36 cellular contexts compared by ENCODE assay signal in the genomic region with DNA sequence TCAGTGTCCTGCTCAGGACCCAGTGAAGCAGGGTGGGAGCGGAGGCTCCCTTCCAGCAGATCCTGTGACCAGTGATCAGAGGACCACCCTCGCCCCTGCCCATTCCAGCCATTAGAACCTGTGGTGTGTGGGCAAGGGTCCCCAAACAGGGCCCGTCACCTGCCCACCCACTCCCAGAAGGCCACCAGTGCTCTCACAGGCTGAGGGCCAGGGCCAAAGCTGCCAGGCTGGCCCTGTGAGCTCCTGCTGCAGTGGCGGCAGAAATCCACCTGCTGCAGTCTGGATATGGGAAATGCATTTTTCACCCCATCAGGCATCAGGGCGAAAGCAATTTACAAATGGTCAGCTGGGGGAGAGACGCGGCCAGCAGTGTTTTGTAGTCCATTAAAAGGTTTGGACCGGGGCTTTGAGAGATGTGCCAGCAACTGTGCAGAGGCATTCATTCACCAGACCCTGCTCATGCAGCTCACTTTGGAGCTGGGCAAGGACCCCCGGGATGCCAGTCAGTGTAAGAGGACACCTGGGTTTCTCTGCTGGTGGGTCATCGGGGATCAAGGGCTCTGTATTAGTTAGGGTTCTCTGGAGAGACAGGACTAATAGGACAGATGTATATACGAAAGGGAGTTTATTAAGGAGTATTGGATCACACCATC.
"Had no signal": no experiment of that assay in that cellular context is flagged by ENCODE, and none has a peak within 500 bp of the region (broad histone marks: within the 10 kb centered on the region; RNA-seq: fewer than 3 reads in every experiment).

No MANE protein-coding gene starts in this region.

- H3K27ac Mint-ChIP-seq: activated CD4-positive, alpha-beta memory T cell treated with anti-CD3 and anti-CD28 coated beads, Interleukin-2, amount 10 ng/mL, durations not matched to agents 7 days and 5 days; activated CD8-positive, alpha-beta memory T cell treated with anti-CD3 and anti-CD28 coated beads, Interleukin-2, amount 10 ng/mL, durations not matched to agents 7 days and 5 days; activated naive CD8-positive, alpha-beta T cell treated with anti-CD3 and anti-CD28 coated beads for 36 hours had no signal

- H3K4me3 ChIP-seq: cardiac muscle cell, MG63, Peyer's patch, SJSA1 had no signal

- H3K9me3 ChIP-seq: MG63, Peyer's patch, SJSA1 had no signal

- H3K27me3 Mint-ChIP-seq: activated CD4-positive, alpha-beta memory T cell treated with anti-CD3 and anti-CD28 coated beads, Interleukin-2, amount 10 ng/mL, durations not matched to agents 7 days and 5 days; activated CD8-positive, alpha-beta memory T cell treated with anti-CD3 and anti-CD28 coated beads, Interleukin-2, amount 10 ng/mL, durations not matched to agents 7 days and 5 days; activated naive CD8-positive, alpha-beta T cell treated with anti-CD3 and anti-CD28 coated beads for 36 hours had no signal

- H3K36me3 ChIP-seq: cardiac muscle cell, MG63, Peyer's patch, WERI-Rb-1 had no signal

- H3K36me3 Mint-ChIP-seq: activated CD8-positive, alpha-beta memory T cell treated with anti-CD3 and anti-CD28 coated beads, Interleukin-2, amount 10 ng/mL, durations not matched to agents 7 days and 5 days had no signal

- H3K27ac ChIP-seq: brain microvascular endothelial cell, cardiac muscle cell, SJSA1, WERI-Rb-1 had no signal

- ATAC-seq: activated CD8-positive, alpha-beta memory T cell treated with anti-CD3 and anti-CD28 coated beads, Interleukin-2, amount 10 ng/mL, durations not matched to agents 7 days and 5 days; PC-3 had no signal

- H3K9me3 Mint-ChIP-seq: activated CD4-positive, alpha-beta memory T cell treated with anti-CD3 and anti-CD28 coated beads, Interleukin-2, amount 10 ng/mL, durations not matched to agents 7 days and 5 days; activated naive CD8-positive, alpha-beta T cell treated with anti-CD3 and anti-CD28 coated beads for 36 hours had no signal

- H3K4me3 Mint-ChIP-seq: activated CD4-positive, alpha-beta memory T cell treated with anti-CD3 and anti-CD28 coated beads, Interleukin-2, amount 10 ng/mL, durations not matched to agents 7 days and 5 days; activated CD8-positive, alpha-beta memory T cell treated with anti-CD3 and anti-CD28 coated beads, Interleukin-2, amount 10 ng/mL, durations not matched to agents 7 days and 5 days; activated naive CD8-positive, alpha-beta T cell treated with anti-CD3 and anti-CD28 coated beads for 36 hours had no signal

- H3K27me3 ChIP-seq: brain microvascular endothelial cell, cardiac muscle cell, MG63, Peyer's patch, SJSA1 had no signal

- DNase-seq: activated CD4-positive, alpha-beta memory T cell treated with anti-CD3 and anti-CD28 coated beads, Interleukin-2, amount 10 ng/mL, durations not matched to agents 7 days and 5 days; activated CD4-positive, alpha-beta T cell treated with anti-CD3 and anti-CD28 coated beads for 1 hour; activated CD4-positive, alpha-beta T cell treated with anti-CD3 and anti-CD28 coated beads for 48 hours; activated CD4-positive, CD25-positive, alpha-beta regulatory T cell; activated CD8-positive, alpha-beta memory T cell treated with anti-CD3 and anti-CD28 coated beads for 24 hours; activated CD8-positive, alpha-beta memory T cell treated with anti-CD3 and anti-CD28 coated beads, Interleukin-2, amount 10 ng/mL, durations not matched to agents 7 days and 5 days; activated CD8-positive, alpha-beta memory T cell treated with anti-CD3 and anti-CD28 coated beads, Interleukin-2, amount 50 U/mL, for 48 hours; activated effector memory CD4-positive, alpha-beta T cell treated with Interleukin-2 at 50 U/mL for 16 hours; activated naive CD4-positive, alpha-beta T cell treated with anti-CD3 and anti-CD28 coated beads, Interleukin-2, amount 50 U/mL, for 16 hours; activated naive CD8-positive, alpha-beta T cell treated with anti-CD3 and anti-CD28 coated beads for 36 hours; activated T-cell treated with anti-CD3 and anti-CD28 coated beads, Interleukin-2, amount 50 U/mL, for 48 hours; amniotic stem cell; aorta; brain microvascular endothelial cell; Kasumi-1; MG63; NCI-H1048; NCI-H1105 treated with DMSO at 0.1 percent for 48 hours; NCI-H1436; NCI-H1694; NCI-H1930; NCI-H2081 treated with DMSO at 0.1 percent for 48 hours; NCI-H510A; NCI-H526; NCI-H748 treated with DMSO at 0.1 percent for 48 hours; NK-92 treated with Interleukin-12 subunit alpha and Interleukin-12 subunit beta, amount 100 ng/mL, for 24 hours; PC-3; Peyer's patch; RPMI8226; SHP77 treated with DMSO at 0.1 percent for 48 hours; SW 1271; T-helper 1 cell; T1000; WERI-Rb-1 had no signal

- H3K4me1 Mint-ChIP-seq: activated CD8-positive, alpha-beta memory T cell treated with anti-CD3 and anti-CD28 coated beads, Interleukin-2, amount 10 ng/mL, durations not matched to agents 7 days and 5 days had no signal
